17 cellular contexts compared by ENCODE assay signal in the genomic region with DNA sequence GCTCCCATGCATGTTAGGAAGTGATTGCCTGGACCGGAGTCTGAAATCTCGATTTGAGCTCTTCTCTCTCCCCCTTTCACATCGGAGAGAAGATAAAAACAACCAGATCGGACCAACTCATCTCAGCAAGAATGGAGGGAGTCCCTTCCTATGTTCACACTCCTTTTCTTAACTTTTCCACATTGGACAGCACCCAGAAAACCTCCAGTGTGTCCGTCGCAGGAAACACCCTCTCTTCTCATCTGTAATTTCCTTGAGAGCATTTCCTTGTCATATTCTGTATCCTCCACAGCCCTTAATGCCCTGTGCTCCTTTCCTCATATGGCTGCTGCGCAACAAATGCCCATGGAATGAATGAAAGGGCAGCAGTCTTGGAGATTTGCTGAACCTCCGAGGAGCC. TPM values are rescaled to one million over a fixed set of nuclear protein-coding genes. Genes with fewer than 3 reads are reported as not detected.
DNase-seq lines count a peak whose midpoint lies in the region; ATAC-seq and TF ChIP-seq lines count a peak whose summit lies in the region.
"Had no signal": no experiment of that assay in that cellular context is flagged by ENCODE, and none has a peak within 500 bp of the region (broad histone marks: within the 10 kb centered on the region; RNA-seq: fewer than 3 reads in every experiment).

No MANE protein-coding gene starts in this region.

- intact Hi-C loops in heart left ventricle (cut with DNase I) (loop anchor here in 1 of 10 donors (2.0 kb wide), 1 partner anchor 16 kb away; no protein-coding TSS in a partner anchor), left cardiac atrium (cut with DNase I) (no loop called here), esophagus muscularis mucosa (cut with DNase I) (no loop called here), upper lobe of right lung (cut with DNase I) (no loop called here)

- no peak for TF ChIP-seq EP300 in esophagus muscularis mucosa (IDR thresholded peaks at IDR 0.05)

- H3K27ac ChIP-seq in heart left ventricle (peak overlapping the region in 11 of 12 donors; percentile 75 to 94 (median 90)), esophagus muscularis mucosa (replicated peaks in 1 of 4) (peak overlapping the region in 3 of 4 donors; percentile 36 to 79 (median 50)), parathyroid adenoma (no peak overlapping the region), upper lobe of right lung (peak overlapping the region; percentile 33)

- H3K36me3 ChIP-seq in heart left ventricle: peaks cover 0 to 28% (median 4%) of the 10 kb centered on the region in 9 donors
- peaks cover 0 to 13% (median 0%) of the 10 kb centered on the region in 4 donors for H3K36me3 ChIP-seq in esophagus muscularis mucosa
- no peaks in the 10 kb centered on the region for H3K36me3 ChIP-seq in parathyroid adenoma (ENCODE audit: control insufficient read depth, insufficient read depth, low read length)
- H3K36me3 ChIP-seq in upper lobe of right lung: peaks cover 11% of the 10 kb centered on the region

- no peaks in the 10 kb centered on the region for H3K79me2 ChIP-seq in parathyroid adenoma

- TF ChIP-seq CTCF in heart left ventricle (IDR thresholded peaks at IDR 0.05) (no peak), esophagus muscularis mucosa (IDR thresholded peaks at IDR 0.05) (no peak), parathyroid adenoma (IDR thresholded peaks at IDR 0.05) (no peak), upper lobe of right lung (IDR thresholded peaks at IDR 0.05) (no peak)

- H3K9me3 ChIP-seq in heart left ventricle (peaks cover 0 to 7% (median 0%) of the 10 kb centered on the region in 12 donors), esophagus muscularis mucosa (peaks cover 0 to 5% (median under 1%) of the 10 kb centered on the region in 4 donors), parathyroid adenoma (ENCODE audit: control insufficient read depth, low read length) (no peaks in the 10 kb centered on the region), upper lobe of right lung (no peaks in the 10 kb centered on the region)

- DNase-seq in heart left ventricle: no peak
- DNase-seq in left cardiac atrium: no peak
- no peak for DNase-seq in esophagus muscularis mucosa (ENCODE audit: extremely low spot score)
- no peak for DNase-seq in upper lobe of right lung
- no peak for DNase-seq in inferior parietal cortex (ENCODE audit: extremely low spot score)
- no peak for DNase-seq in MV-4-11 (lab: John Stamatoyannopoulos, UW)
- no peak for DNase-seq in DMS 273 (lab: John Stamatoyannopoulos, UW; ENCODE audit: unreplicated experiment)
- DNase-seq: activated T-cell treated with anti-CD3 and anti-CD28 coated beads, Interleukin-2, amount 50 U/mL, for 4 hours; HCEC 1CT; KBM-7; NCI-H187; stimulated activated CD4-positive, alpha-beta T cell treated with anti-CD3 and anti-CD28 coated beads, Interleukin-1b, Interleukin-23, amount 100 ng/mL, for 48 hours; stimulated activated naive CD8-positive, alpha-beta T cell treated with anti-CD3 and anti-CD28 coated beads, Interleukin-15, amount 100 ng/mL, for 72 hours had no signal

- ATAC-seq in heart left ventricle: no peak
- ATAC-seq in left cardiac atrium: no peak
- ATAC-seq in upper lobe of right lung: no peak
- ATAC-seq: activated naive CD4-positive, alpha-beta T cell treated with anti-CD3 and anti-CD28 coated beads, Interleukin-2, amount 50 U/mL, for 72 hours; activated T-cell treated with anti-CD3 and anti-CD28 coated beads, Interleukin-2, amount 50 U/mL, for 4 hours; esophagus mucosa; stimulated activated naive CD8-positive, alpha-beta T cell treated with anti-CD3 and anti-CD28 coated beads, Interleukin-15, amount 100 ng/mL, for 72 hours had no signal

- TF ChIP-seq POLR2A in heart left ventricle (IDR thresholded peaks at IDR 0.05) (no peak), esophagus muscularis mucosa (IDR thresholded peaks at IDR 0.05; ENCODE audit: low read depth) (no peak)

- H3K4me1 ChIP-seq in heart left ventricle: peaks cover under 1 to 40% (median 14%) of the 10 kb centered on the region in 12 donors
- H3K4me1 ChIP-seq in esophagus muscularis mucosa: peaks cover 14 to 24% (median 21%) of the 10 kb centered on the region in 4 donors
- H3K4me1 ChIP-seq in parathyroid adenoma: no peaks in the 10 kb centered on the region
- peaks cover 36% of the 10 kb centered on the region for H3K4me1 ChIP-seq in upper lobe of right lung

- no peak overlapping the region for H2AFZ ChIP-seq in parathyroid adenoma

- H3K27me3 ChIP-seq in heart left ventricle: peaks cover 0 to 55% (median 23%) of the 10 kb centered on the region in 9 donors
- H3K27me3 ChIP-seq in esophagus muscularis mucosa: peaks cover 5 to 74% (median 40%) of the 10 kb centered on the region in 4 donors
- H3K27me3 ChIP-seq in parathyroid adenoma (ENCODE audit: control insufficient read depth, insufficient read depth, low read length): no peaks in the 10 kb centered on the region
- no peaks in the 10 kb centered on the region for H3K27me3 ChIP-seq in upper lobe of right lung

- H3K4me2 ChIP-seq in parathyroid adenoma (ENCODE audit: low read length): peak overlapping the region; percentile 10

- H3K4me3 ChIP-seq in heart left ventricle (peak overlapping the region; percentile 43 to 78 (median 64)), esophagus muscularis mucosa (peak overlapping the region; percentile 57 to 67 (median 58)), parathyroid adenoma (ENCODE audit: low read depth, low read length) (peak overlapping the region; percentile 50), upper lobe of right lung (peak overlapping the region; percentile 61)

- 56 to 63% (median 61%) methylated on average over 8 of the region's 8 CpGs for WGBS in heart left ventricle, 4 donors
- whole genome bisulfite sequencing in esophagus muscularis mucosa: 71% methylated on average over 8 of the region's 8 CpGs

- H3K9ac ChIP-seq in parathyroid adenoma: no peak overlapping the region

RNA-seq across cellular contexts. Expression of a gene that starts 1.5 kb away (rescaled TPM):
- 1 to 10 TPM in 8 of 9 donors, under 1 TPM in 1; 0.71 to 3.4 (median 1.8) TPM for total RNA-seq in heart left ventricle
- polyA plus RNA-seq in heart left ventricle: 1 to 10 TPM; 2.9 to 3.0 TPM
- 1 to 10 TPM; 3.4 to 3.6 TPM for total RNA-seq in left cardiac atrium
- 1 to 10 TPM; 2.3 to 5.0 (median 4.3) TPM for total RNA-seq in esophagus muscularis mucosa
- total RNA-seq in upper lobe of right lung: 21.7 TPM
- total RNA-seq: activated naive CD4-positive, alpha-beta T cell treated with anti-CD3 and anti-CD28 coated beads, Interleukin-2, amount 50 U/mL, for 72 hours; activated T-cell treated with anti-CD3 and anti-CD28 coated beads, Interleukin-2, amount 50 U/mL, for 4 hours had no signal
- polyA plus RNA-seq: CD14-positive monocyte had no signal

RNA-seq across cellular contexts. Expression of a gene that starts 1.7 kb away (rescaled TPM):
- total RNA-seq in heart left ventricle: 10 to 100 TPM; 11.1 to 19.4 (median 11.9) TPM
- 10 to 100 TPM; 10.1 to 17.7 TPM for polyA plus RNA-seq in heart left ventricle
- 10 to 100 TPM; 13.5 to 21.4 TPM for total RNA-seq in left cardiac atrium
- 10 to 100 TPM; 12.5 to 17.0 (median 12.6) TPM for total RNA-seq in esophagus muscularis mucosa
- total RNA-seq in upper lobe of right lung: 48.3 TPM
- total RNA-seq: activated naive CD4-positive, alpha-beta T cell treated with anti-CD3 and anti-CD28 coated beads, Interleukin-2, amount 50 U/mL, for 72 hours had no signal
- polyA plus RNA-seq: CD14-positive monocyte had no signal

RNA-seq across cellular contexts. Expression of a gene that starts 57.9 kb away (rescaled TPM):
- 10 to 100 TPM; 22.1 to 79.4 (median 58.8) TPM for total RNA-seq in heart left ventricle
- polyA plus RNA-seq in heart left ventricle: 10 to 100 TPM; 23.0 to 36.2 TPM
- 10 to 100 TPM; 45.8 to 57.9 TPM for total RNA-seq in left cardiac atrium
- 10 to 100 TPM; 23.7 to 41.3 (median 31.3) TPM for total RNA-seq in esophagus muscularis mucosa
- total RNA-seq in upper lobe of right lung: 93.5 TPM
